1 cellular context compared by ENCODE assay signal in genomic region chr9:111896942-111897830, GRCh38.
A peak's percentile ranks its signal among the peaks of the same experiment; 100 is the strongest.
TF ChIP-seq lines count a peak whose summit lies in the region.

No MANE protein-coding gene starts in this region.

TF ChIP-seq in HepG2, 621 proteins besides CTCF, POLR2A, EP300 and RAD21 (continued from another document and continues in another):
- TF ChIP-seq ZNF687 (CRISPR knock-in tag; IDR thresholded peaks at IDR 0.05), result peak; percentile 60
- TF ChIP-seq SRSF4 (IDR thresholded peaks at IDR 0.05; ENCODE audit: low read depth, low read length, poor library complexity, severe bottlenecking), result no peak
- no peak for TF ChIP-seq ERF (CRISPR knock-in tag; IDR thresholded peaks at IDR 0.05)
- no peak for TF ChIP-seq PHF21A (CRISPR knock-in tag; IDR thresholded peaks at IDR 0.05)
- TF ChIP-seq TCF7 (IDR thresholded peaks at IDR 0.05; ENCODE audit: low read depth), result no peak
- TF ChIP-seq MTF1 (CRISPR knock-in tag; IDR thresholded peaks at IDR 0.05), result no peak
- no peak for TF ChIP-seq SMARCE1 (IDR thresholded peaks at IDR 0.05; ENCODE audit: borderline replicate concordance)
- TF ChIP-seq EED (CRISPR knock-in tag; IDR thresholded peaks at IDR 0.05), result no peak
- no peak for TF ChIP-seq POLR2AphosphoS2 (IDR thresholded peaks at IDR 0.05; ENCODE audit: low read depth, low read length)
- no peak for TF ChIP-seq ZBTB44 (CRISPR knock-in tag; IDR thresholded peaks at IDR 0.05)
- TF ChIP-seq ZNF790 (CRISPR knock-in tag; IDR thresholded peaks at IDR 0.05; ENCODE audit: borderline replicate concordance), result no peak; the same call in 1 of the 2 replicates
- TF ChIP-seq LRRFIP1 (CRISPR knock-in tag; conservative IDR thresholded peaks at IDR 0.05), result no peak
- no peak for TF ChIP-seq ZNF678 (CRISPR knock-in tag; IDR thresholded peaks at IDR 0.05)
- no peak for TF ChIP-seq RBM22 (optimal IDR thresholded peaks at IDR 0.05; ENCODE audit: low read length)
- no peak for TF ChIP-seq FUBP1 (CRISPR knock-in tag; IDR thresholded peaks at IDR 0.05; ENCODE audit: borderline replicate concordance)
- TF ChIP-seq ZNF674 (CRISPR knock-in tag; IDR thresholded peaks at IDR 0.05; ENCODE audit: low read depth), result no peak
- TF ChIP-seq HNF1A (IDR thresholded peaks at IDR 0.05; ENCODE audit: low read depth), result no peak
- TF ChIP-seq HNF1A (CRISPR knock-in tag; IDR thresholded peaks at IDR 0.05; ENCODE audit: borderline replicate concordance), result no peak
- TF ChIP-seq HNF1B (CRISPR knock-in tag; IDR thresholded peaks at IDR 0.05), result 0 out of 2 replicates have a peak, but pooled peaks have one; percentile 22
- TF ChIP-seq RFX5 (IDR thresholded peaks at IDR 0.05; ENCODE audit: low read depth, low read length), result no peak
- 0 out of 4 replicates have a peak, but pooled peaks of 1 of the 2 experiments have one; percentile 19 for TF ChIP-seq ATF4 (CRISPR knock-in tag; IDR thresholded peaks at IDR 0.05)
- TF ChIP-seq HMGXB4 (CRISPR knock-in tag; IDR thresholded peaks at IDR 0.05; ENCODE audit: borderline replicate concordance in 1 of 2, low read depth in 1 of 2), result peak in 1 of 2 experiments; percentile 32; a peak in 1 of 4 replicates
- no peak for TF ChIP-seq ZMAT3 (CRISPR knock-in tag; conservative IDR thresholded peaks at IDR 0.05)
- TF ChIP-seq ZBTB25 (CRISPR knock-in tag; IDR thresholded peaks at IDR 0.05), result no peak
- TF ChIP-seq SNAPC2 (CRISPR knock-in tag; IDR thresholded peaks at IDR 0.05), result no peak
- TF ChIP-seq NCOA5 (CRISPR knock-in tag; IDR thresholded peaks at IDR 0.05), result no peak
- TF ChIP-seq ZBTB46 (CRISPR knock-in tag; IDR thresholded peaks at IDR 0.05; ENCODE audit: borderline replicate concordance), result no peak
- no peak for TF ChIP-seq RAD51 (IDR thresholded peaks at IDR 0.05; ENCODE audit: borderline replicate concordance)
- TF ChIP-seq ZNF598 (CRISPR knock-in tag; IDR thresholded peaks at IDR 0.05; ENCODE audit: borderline replicate concordance), result peak; percentile 46; the same call in 1 of the 2 replicates
- TF ChIP-seq YEATS2 (CRISPR knock-in tag; IDR thresholded peaks at IDR 0.05; ENCODE audit: borderline replicate concordance), result no peak
